ENCODE assay signal across 1 cellular context in the genomic region with DNA sequence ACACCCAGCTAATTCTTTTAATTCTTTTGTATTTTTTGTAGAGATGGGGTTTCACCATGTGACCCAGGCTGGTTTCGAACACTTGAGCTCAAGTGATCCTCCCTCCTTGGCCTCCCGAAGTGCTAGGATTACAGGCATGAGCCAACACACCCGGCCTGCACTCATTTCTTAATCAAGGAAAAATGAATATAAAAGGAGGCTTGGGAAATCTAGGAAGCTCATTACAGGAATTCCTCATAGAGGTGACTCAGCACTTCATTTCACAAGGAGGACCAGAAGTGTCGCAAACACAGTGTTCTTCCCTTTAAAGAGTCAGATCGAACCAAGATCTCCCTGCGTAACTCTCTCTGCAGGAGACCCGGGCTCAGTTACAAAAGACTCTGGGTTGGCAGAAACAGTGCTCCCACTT.
TF ChIP-seq lines count a peak whose summit lies in the region.

No MANE protein-coding gene starts in this region.

TF ChIP-seq in HepG2, 621 proteins besides CTCF, POLR2A, EP300 and RAD21 (continued from another document and continues in another):
- TF ChIP-seq, protein P1, sequence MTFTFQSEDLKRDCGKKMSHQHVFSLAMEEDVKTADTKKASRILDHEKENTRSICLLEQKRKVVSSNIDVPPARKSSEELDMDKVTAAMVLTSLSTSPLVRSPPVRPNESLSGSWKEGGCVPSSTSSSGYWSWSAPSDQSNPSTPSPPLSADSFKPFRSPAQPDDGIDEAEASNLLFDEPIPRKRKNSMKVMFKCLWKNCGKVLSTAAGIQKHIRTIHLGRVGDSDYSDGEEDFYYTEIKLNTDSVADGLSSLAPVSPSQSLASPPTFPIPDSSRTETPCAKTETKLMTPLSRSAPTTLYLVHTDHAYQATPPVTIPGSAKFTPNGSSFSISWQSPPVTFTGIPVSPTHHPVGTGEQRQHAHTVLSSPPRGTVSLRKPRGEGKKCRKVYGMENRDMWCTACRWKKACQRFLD (CRISPR knock-in tag; IDR thresholded peaks at IDR 0.05; ENCODE audit: borderline replicate concordance) = no peak
- TF ChIP-seq HNF4A (CRISPR knock-in tag; IDR thresholded peaks at IDR 0.05) = no peak
- TF ChIP-seq ZSCAN25 (CRISPR knock-in tag; IDR thresholded peaks at IDR 0.05) = no peak
- TF ChIP-seq JUND (CRISPR knock-in tag; IDR thresholded peaks at IDR 0.05) = peak; percentile 72
- TF ChIP-seq FOSL1 (CRISPR knock-in tag; IDR thresholded peaks at IDR 0.05; ENCODE audit: borderline replicate concordance) = peak; percentile 81
- TF ChIP-seq, protein P2, sequence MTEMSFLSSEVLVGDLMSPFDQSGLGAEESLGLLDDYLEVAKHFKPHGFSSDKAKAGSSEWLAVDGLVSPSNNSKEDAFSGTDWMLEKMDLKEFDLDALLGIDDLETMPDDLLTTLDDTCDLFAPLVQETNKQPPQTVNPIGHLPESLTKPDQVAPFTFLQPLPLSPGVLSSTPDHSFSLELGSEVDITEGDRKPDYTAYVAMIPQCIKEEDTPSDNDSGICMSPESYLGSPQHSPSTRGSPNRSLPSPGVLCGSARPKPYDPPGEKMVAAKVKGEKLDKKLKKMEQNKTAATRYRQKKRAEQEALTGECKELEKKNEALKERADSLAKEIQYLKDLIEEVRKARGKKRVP (CRISPR knock-in tag; IDR thresholded peaks at IDR 0.05) = peak in 1 of 2 experiments; percentile 73; a peak in 2 of 4 replicates
- TF ChIP-seq, protein P3, sequence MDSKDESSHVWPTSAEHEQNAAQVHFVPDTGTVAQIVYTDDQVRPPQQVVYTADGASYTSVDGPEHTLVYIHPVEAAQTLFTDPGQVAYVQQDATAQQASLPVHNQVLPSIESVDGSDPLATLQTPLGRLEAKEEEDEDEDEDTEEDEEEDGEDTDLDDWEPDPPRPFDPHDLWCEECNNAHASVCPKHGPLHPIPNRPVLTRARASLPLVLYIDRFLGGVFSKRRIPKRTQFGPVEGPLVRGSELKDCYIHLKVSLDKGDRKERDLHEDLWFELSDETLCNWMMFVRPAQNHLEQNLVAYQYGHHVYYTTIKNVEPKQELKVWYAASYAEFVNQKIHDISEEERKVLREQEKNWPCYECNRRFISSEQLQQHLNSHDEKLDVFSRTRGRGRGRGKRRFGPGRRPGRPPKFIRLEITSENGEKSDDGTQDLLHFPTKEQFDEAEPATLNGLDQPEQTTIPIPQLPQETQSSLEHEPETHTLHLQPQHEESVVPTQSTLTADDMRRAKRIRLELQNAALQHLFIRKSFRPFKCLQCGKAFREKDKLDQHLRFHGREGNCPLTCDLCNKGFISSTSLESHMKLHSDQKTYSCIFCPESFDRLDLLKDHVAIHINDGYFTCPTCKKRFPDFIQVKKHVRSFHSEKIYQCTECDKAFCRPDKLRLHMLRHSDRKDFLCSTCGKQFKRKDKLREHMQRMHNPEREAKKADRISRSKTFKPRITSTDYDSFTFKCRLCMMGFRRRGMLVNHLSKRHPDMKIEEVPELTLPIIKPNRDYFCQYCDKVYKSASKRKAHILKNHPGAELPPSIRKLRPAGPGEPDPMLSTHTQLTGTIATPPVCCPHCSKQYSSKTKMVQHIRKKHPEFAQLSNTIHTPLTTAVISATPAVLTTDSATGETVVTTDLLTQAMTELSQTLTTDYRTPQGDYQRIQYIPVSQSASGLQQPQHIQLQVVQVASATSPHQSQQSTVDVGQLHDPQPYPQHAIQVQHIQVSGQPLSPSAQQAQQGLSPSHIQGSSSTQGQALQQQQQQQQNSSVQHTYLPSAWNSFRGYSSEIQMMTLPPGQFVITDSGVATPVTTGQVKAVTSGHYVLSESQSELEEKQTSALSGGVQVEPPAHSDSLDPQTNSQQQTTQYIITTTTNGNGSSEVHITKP (CRISPR knock-in tag; IDR thresholded peaks at IDR 0.05; ENCODE audit: low read depth) = 0 out of 2 replicates have a peak, but pooled peaks have one; percentile 18
- TF ChIP-seq, protein P4, sequence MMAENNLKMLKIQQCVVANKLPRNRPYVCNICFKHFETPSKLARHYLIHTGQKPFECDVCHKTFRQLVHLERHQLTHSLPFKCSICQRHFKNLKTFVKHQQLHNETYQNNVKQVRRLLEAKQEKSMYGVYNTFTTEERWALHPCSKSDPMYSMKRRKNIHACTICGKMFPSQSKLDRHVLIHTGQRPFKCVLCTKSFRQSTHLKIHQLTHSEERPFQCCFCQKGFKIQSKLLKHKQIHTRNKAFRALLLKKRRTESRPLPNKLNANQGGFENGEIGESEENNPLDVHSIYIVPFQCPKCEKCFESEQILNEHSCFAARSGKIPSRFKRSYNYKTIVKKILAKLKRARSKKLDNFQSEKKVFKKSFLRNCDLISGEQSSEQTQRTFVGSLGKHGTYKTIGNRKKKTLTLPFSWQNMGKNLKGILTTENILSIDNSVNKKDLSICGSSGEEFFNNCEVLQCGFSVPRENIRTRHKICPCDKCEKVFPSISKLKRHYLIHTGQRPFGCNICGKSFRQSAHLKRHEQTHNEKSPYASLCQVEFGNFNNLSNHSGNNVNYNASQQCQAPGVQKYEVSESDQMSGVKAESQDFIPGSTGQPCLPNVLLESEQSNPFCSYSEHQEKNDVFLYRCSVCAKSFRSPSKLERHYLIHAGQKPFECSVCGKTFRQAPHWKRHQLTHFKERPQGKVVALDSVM (CRISPR knock-in tag; IDR thresholded peaks at IDR 0.05) = peak; percentile 72
- peak; percentile 99 for TF ChIP-seq CEBPB (IDR thresholded peaks at IDR 0.05; ENCODE audit: borderline replicate concordance, low read depth, low read length)
- TF ChIP-seq ARID2 (CRISPR knock-in tag; IDR thresholded peaks at IDR 0.05; ENCODE audit: borderline replicate concordance) = peak; percentile 38; the same call in 1 of the 2 replicates
- 0 out of 2 replicates have a peak, but pooled peaks have one; percentile 56 for TF ChIP-seq HMG20A (CRISPR knock-in tag; IDR thresholded peaks at IDR 0.05; ENCODE audit: borderline replicate concordance)
- 0 out of 2 replicates have a peak, but pooled peaks have one; percentile 24 for TF ChIP-seq GABPB1 (CRISPR knock-in tag; IDR thresholded peaks at IDR 0.05)
- TF ChIP-seq MBD4 (IDR thresholded peaks at IDR 0.05; ENCODE audit: borderline replicate concordance, low read length) = no peak
- TF ChIP-seq ZNF891 (CRISPR knock-in tag; IDR thresholded peaks at IDR 0.05) = no peak
- no peak for TF ChIP-seq HOXA9 (CRISPR knock-in tag; IDR thresholded peaks at IDR 0.05; ENCODE audit: borderline replicate concordance)
- TF ChIP-seq THAP11 (CRISPR knock-in tag; IDR thresholded peaks at IDR 0.05) = peak; percentile 57; the same call in 1 of the 2 replicates
- TF ChIP-seq ZNF484 (CRISPR knock-in tag; IDR thresholded peaks at IDR 0.05; ENCODE audit: borderline replicate concordance, low read depth) = no peak
- TF ChIP-seq CEBPG (CRISPR knock-in tag; IDR thresholded peaks at IDR 0.05) = peak; percentile 87
- TF ChIP-seq HDAC2 (CRISPR knock-in tag; IDR thresholded peaks at IDR 0.05) = no peak
- 0 out of 2 replicates have a peak, but pooled peaks have one; percentile 23 for TF ChIP-seq RFX5 (IDR thresholded peaks at IDR 0.05; ENCODE audit: low read depth, low read length)
- TF ChIP-seq, protein P5, sequence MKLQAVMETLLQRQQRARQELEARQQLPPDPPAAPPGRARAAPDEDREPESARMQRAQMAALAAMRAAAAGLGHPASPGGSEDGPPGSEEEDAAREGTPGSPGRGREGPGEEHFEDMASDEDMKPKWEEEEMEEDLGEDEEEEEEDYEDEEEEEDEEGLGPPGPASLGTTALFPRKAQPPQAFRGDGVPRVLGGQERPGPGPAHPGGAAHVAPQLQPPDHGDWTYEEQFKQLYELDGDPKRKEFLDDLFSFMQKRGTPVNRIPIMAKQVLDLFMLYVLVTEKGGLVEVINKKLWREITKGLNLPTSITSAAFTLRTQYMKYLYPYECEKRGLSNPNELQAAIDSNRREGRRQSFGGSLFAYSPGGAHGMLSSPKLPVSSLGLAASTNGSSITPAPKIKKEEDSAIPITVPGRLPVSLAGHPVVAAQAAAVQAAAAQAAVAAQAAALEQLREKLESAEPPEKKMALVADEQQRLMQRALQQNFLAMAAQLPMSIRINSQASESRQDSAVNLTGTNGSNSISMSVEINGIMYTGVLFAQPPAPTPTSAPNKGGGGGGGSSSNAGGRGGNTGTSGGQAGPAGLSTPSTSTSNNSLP (IDR thresholded peaks at IDR 0.05; ENCODE audit: low read depth, low read length) = peak; percentile 77; the same call in 1 of the 2 replicates
- no peak for TF ChIP-seq ZNF260 (CRISPR knock-in tag; IDR thresholded peaks at IDR 0.05; ENCODE audit: borderline replicate concordance, low read depth)
- TF ChIP-seq SOX13 (IDR thresholded peaks at IDR 0.05) = no peak
- TF ChIP-seq SOX13 (CRISPR knock-in tag; conservative IDR thresholded peaks at IDR 0.05 in 1 of 2, IDR thresholded peaks at IDR 0.05 in 1 of 2) = peak in 1 of 2 experiments; percentile 56; a peak in 1 of 4 replicates
- no peak for TF ChIP-seq ZNF615 (CRISPR knock-in tag; IDR thresholded peaks at IDR 0.05; ENCODE audit: borderline replicate concordance)
- TF ChIP-seq ZNF550 (CRISPR knock-in tag; IDR thresholded peaks at IDR 0.05; ENCODE audit: borderline replicate concordance) = no peak
- TF ChIP-seq FOSL2 (CRISPR knock-in tag; IDR thresholded peaks at IDR 0.05) = peak; percentile 97
- TF ChIP-seq KLF6 (CRISPR knock-in tag; IDR thresholded peaks at IDR 0.05) = 0 out of 2 replicates have a peak, but pooled peaks have one; percentile 21
- TF ChIP-seq ZNF337 (CRISPR knock-in tag; IDR thresholded peaks at IDR 0.05; ENCODE audit: borderline replicate concordance, low read depth) = no peak
- no peak for TF ChIP-seq ZNF644 (CRISPR knock-in tag; IDR thresholded peaks at IDR 0.05; ENCODE audit: low read depth)
- TF ChIP-seq, protein P6, sequence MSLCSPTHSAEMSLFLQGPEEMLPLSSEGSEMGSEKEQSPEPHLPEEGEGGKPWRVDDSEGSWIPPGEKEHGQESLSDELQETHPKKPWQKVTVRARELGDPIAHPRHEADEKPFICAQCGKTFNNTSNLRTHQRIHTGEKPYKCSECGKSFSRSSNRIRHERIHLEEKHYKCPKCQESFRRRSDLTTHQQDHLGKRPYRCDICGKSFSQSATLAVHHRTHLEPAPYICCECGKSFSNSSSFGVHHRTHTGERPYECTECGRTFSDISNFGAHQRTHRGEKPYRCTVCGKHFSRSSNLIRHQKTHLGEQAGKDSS (CRISPR knock-in tag; IDR thresholded peaks at IDR 0.05; ENCODE audit: borderline replicate concordance, low read depth) = 0 out of 2 replicates have a peak, but pooled peaks have one; percentile 35
- TF ChIP-seq NFE2 (CRISPR knock-in tag; IDR thresholded peaks at IDR 0.05) = peak; percentile 72; the same call in 1 of the 2 replicates
- peak; percentile 27; the same call in 1 of the 2 replicates for TF ChIP-seq RARA (CRISPR knock-in tag; IDR thresholded peaks at IDR 0.05)
- no peak for TF ChIP-seq IRX3 (CRISPR knock-in tag; IDR thresholded peaks at IDR 0.05; ENCODE audit: borderline replicate concordance, low read depth)
- TF ChIP-seq, protein P7, sequence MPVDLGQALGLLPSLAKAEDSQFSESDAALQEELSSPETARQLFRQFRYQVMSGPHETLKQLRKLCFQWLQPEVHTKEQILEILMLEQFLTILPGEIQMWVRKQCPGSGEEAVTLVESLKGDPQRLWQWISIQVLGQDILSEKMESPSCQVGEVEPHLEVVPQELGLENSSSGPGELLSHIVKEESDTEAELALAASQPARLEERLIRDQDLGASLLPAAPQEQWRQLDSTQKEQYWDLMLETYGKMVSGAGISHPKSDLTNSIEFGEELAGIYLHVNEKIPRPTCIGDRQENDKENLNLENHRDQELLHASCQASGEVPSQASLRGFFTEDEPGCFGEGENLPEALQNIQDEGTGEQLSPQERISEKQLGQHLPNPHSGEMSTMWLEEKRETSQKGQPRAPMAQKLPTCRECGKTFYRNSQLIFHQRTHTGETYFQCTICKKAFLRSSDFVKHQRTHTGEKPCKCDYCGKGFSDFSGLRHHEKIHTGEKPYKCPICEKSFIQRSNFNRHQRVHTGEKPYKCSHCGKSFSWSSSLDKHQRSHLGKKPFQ (CRISPR knock-in tag; IDR thresholded peaks at IDR 0.05; ENCODE audit: insufficient replicate concordance) = peak; percentile 41
- TF ChIP-seq TCF7 (IDR thresholded peaks at IDR 0.05; ENCODE audit: low read depth) = 0 out of 2 replicates have a peak, but pooled peaks have one; percentile 6
- no peak for TF ChIP-seq ZNF878 (CRISPR knock-in tag; IDR thresholded peaks at IDR 0.05)
- TF ChIP-seq, protein P8, sequence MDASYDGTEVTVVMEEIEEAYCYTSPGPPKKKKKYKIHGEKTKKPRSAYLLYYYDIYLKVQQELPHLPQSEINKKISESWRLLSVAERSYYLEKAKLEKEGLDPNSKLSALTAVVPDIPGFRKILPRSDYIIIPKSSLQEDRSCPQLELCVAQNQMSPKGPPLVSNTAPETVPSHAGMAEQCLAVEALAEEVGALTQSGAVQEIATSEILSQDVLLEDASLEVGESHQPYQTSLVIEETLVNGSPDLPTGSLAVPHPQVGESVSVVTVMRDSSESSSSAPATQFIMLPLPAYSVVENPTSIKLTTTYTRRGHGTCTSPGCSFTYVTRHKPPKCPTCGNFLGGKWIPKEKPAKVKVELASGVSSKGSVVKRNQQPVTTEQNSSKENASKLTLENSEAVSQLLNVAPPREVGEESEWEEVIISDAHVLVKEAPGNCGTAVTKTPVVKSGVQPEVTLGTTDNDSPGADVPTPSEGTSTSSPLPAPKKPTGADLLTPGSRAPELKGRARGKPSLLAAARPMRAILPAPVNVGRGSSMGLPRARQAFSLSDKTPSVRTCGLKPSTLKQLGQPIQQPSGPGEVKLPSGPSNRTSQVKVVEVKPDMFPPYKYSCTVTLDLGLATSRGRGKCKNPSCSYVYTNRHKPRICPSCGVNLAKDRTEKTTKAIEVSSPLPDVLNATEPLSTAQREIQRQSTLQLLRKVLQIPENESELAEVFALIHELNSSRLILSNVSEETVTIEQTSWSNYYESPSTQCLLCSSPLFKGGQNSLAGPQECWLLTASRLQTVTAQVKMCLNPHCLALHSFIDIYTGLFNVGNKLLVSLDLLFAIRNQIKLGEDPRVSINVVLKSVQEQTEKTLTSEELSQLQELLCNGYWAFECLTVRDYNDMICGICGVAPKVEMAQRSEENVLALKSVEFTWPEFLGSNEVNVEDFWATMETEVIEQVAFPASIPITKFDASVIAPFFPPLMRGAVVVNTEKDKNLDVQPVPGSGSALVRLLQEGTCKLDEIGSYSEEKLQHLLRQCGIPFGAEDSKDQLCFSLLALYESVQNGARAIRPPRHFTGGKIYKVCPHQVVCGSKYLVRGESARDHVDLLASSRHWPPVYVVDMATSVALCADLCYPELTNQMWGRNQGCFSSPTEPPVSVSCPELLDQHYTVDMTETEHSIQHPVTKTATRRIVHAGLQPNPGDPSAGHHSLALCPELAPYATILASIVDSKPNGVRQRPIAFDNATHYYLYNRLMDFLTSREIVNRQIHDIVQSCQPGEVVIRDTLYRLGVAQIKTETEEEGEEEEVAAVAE (CRISPR knock-in tag; IDR thresholded peaks at IDR 0.05; ENCODE audit: borderline replicate concordance) = peak; percentile 52; the same call in 1 of the 2 replicates
- TF ChIP-seq REL (CRISPR knock-in tag; conservative IDR thresholded peaks at IDR 0.05) = no peak
- TF ChIP-seq PHF21A (CRISPR knock-in tag; IDR thresholded peaks at IDR 0.05) = peak; percentile 19; the same call in 1 of the 2 replicates
- TF ChIP-seq, protein P9, sequence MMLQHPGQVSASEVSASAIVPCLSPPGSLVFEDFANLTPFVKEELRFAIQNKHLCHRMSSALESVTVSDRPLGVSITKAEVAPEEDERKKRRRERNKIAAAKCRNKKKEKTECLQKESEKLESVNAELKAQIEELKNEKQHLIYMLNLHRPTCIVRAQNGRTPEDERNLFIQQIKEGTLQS (CRISPR knock-in tag; IDR thresholded peaks at IDR 0.05) = peak; percentile 86
